In the genomic region with DNA sequence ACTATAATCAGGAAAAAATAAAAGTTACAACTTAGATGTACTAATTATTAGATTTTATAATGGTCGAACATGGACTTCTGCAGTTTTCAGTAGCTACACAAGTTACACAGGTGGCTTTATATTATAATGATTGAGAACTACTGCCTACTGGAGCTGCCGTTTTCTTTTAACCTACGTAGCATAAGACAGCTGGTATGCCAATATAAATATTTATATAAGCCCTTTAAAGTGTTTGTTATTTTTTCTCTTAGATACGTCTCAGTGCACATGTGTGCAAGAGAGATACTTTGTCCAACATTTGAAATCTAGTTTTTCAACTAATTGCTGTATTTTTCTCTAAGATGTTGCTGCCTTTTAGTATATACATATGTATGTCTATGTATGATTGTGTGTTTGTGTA, we compare ENCODE assay signal across 15 cellular contexts. TPM values are rescaled to one million over a fixed set of nuclear protein-coding genes. Genes with fewer than 3 reads are reported as not detected.
A peak's percentile ranks its signal among the peaks of the same experiment; 100 is the strongest.
DNase-seq lines count a peak whose midpoint lies in the region; ATAC-seq and TF ChIP-seq lines count a peak whose summit lies in the region.
"Had no signal": no experiment of that assay in that cellular context is flagged by ENCODE, and none has a peak within 500 bp of the region (broad histone marks: within the 10 kb centered on the region; RNA-seq: fewer than 3 reads in every experiment).

No MANE protein-coding gene starts in this region.

- H3K4me3 ChIP-seq in AG04450 (ENCODE audit: low read depth, low read length) = no peak overlapping the region
- no peak overlapping the region for H3K4me3 ChIP-seq in choroid plexus epithelial cell (ENCODE audit: low read depth, low read length)
- H3K4me3 ChIP-seq: Peyer's patch had no signal

- DNase-seq in AG04450 (ENCODE audit: low read depth, low spot score) (peak; percentile 21), DMS53 (lab: John Stamatoyannopoulos, UW) (peak; percentile 85), NCI-H774 (lab: John Stamatoyannopoulos, UW) (peak; percentile 52), choroid plexus epithelial cell (ENCODE audit: low read depth) (peak; percentile 47), iPS-NIHi7 (ENCODE audit: extremely low spot score) (no peak), NCI-H1694 treated with DMSO at 0.1 percent for 48 hours (lab: John Stamatoyannopoulos, UW) (no peak)
- DNase-seq: CD8-positive, alpha-beta T cell; EL; HFFc6; MM.1S; NCI-H69; Peyer's patch; Right ventricle myocardium superior had no signal

- H3K9me3 ChIP-seq in AG04450 (ENCODE audit: control insufficient read depth, insufficient read depth, low read length) = no peaks in the 10 kb centered on the region
- H3K9me3 ChIP-seq: Peyer's patch had no signal

- no peak overlapping the region for H3K27ac ChIP-seq in AG04450 (ENCODE audit: low read depth, low read length)
- H3K27ac ChIP-seq: Peyer's patch had no signal

- H3K27me3 ChIP-seq in AG04450 (ENCODE audit: control insufficient read depth, insufficient read depth, low read length) = no peaks in the 10 kb centered on the region
- H3K27me3 ChIP-seq: Peyer's patch had no signal

- ATAC-seq in GM18858 (IDR thresholded peaks at IDR 0.05; ENCODE audit: unreplicated experiment) = no peak
- ATAC-seq: CD8-positive, alpha-beta T cell had no signal

- POLR2A ChIA-PET in AG04450 (lab: Yijun Ruan, JAX) = no interaction called here

- CTCF ChIA-PET in AG04450 (lab: Charles Lee) = interaction anchor here (0.7 to 1.5 kb wide), 3 partner anchors 43 to 1525 kb away, joined by 3 to 4 read pairs (median 3); a partner anchor contains a TSS

- TF ChIP-seq CTCF in AG04450 (IDR thresholded peaks at IDR 0.05; ENCODE audit: low read depth, low read length) = no peak
- TF ChIP-seq CTCF in choroid plexus epithelial cell (conservative IDR thresholded peaks at IDR 0.05; ENCODE audit: low read depth, low read length) = no peak

RNA-seq across cellular contexts. Expression of a gene that starts 42.4 kb away (rescaled TPM):
- polyA plus RNA-seq in AG04450 (2011; rRNA removed) = not detected in 2 replicates
- polyA minus RNA-seq in AG04450 (2011; rRNA and poly(A)+ RNA removed) = not detected in 2 replicates
- polyA plus RNA-seq: BJ had no signal

RNA-seq across cellular contexts. Expression of a gene that starts 42.9 kb away (rescaled TPM):
- 9.7 and 16.8 TPM in 2 replicates for polyA plus RNA-seq in AG04450 (2011; rRNA removed)
- 2.9 and 7.6 TPM in 2 replicates for polyA minus RNA-seq in AG04450 (2011; rRNA and poly(A)+ RNA removed)

RNA-seq across cellular contexts. Expression of a gene that starts 43.5 kb away (rescaled TPM):
- polyA plus RNA-seq in AG04450 (2011; rRNA removed) = 47.6 and 48.5 TPM in 2 replicates
- polyA minus RNA-seq in AG04450 (2011; rRNA and poly(A)+ RNA removed) = 79.5 and 95.1 TPM in 2 replicates

Comparison
In these comparisons a context has a peak if more than half of its experiments do, and no peak if none do; other contexts are left out.
1. DNase-seq: peak in AG04450 (single experiment), DMS53 (single experiment), NCI-H774 (single experiment) and choroid plexus epithelial cell (single experiment); none in iPS-NIHi7 (single experiment) and NCI-H1694 treated with DMSO at 0.1 percent for 48 hours (single experiment).